ENCODE assay signal across 2 cellular contexts in genomic region chr22:27130949-27131745, GRCh38.
TF ChIP-seq lines count a peak whose summit lies in the region.

No MANE protein-coding gene starts in this region.

TF ChIP-seq in A549, 52 proteins besides CTCF, POLR2A, EP300 and RAD21 (continued from another document):
- TF ChIP-seq MAZ (IDR thresholded peaks at IDR 0.05; ENCODE audit: borderline replicate concordance, low read depth, low read length) (no peak), TFCP2L1 (CRISPR knock-in tag; IDR thresholded peaks at IDR 0.05) (no peak), HMGXB4 (CRISPR knock-in tag; IDR thresholded peaks at IDR 0.05; ENCODE audit: borderline replicate concordance) (no peak), NPAS2 (CRISPR knock-in tag; IDR thresholded peaks at IDR 0.05; ENCODE audit: borderline replicate concordance) (no peak), BHLHE40 (IDR thresholded peaks at IDR 0.05; ENCODE audit: low read depth, low read length) (no peak), MYC (IDR thresholded peaks at IDR 0.05; ENCODE audit: borderline replicate concordance, low read length) (no peak), PHF8 (IDR thresholded peaks at IDR 0.05; ENCODE audit: borderline replicate concordance, low read depth) (no peak), ZSCAN20 (CRISPR knock-in tag; IDR thresholded peaks at IDR 0.05) (no peak)

TF ChIP-seq in HEK293, 187 proteins besides CTCF, POLR2A, EP300 and RAD21 (continued from another document):
- TF ChIP-seq ATF2 (tag by site-specific recombination; IDR thresholded peaks at IDR 0.05; ENCODE audit: low read depth) (no peak), ZNF830 (tag by site-specific recombination; IDR thresholded peaks at IDR 0.05; ENCODE audit: low read depth) (no peak), SP7 (tag by site-specific recombination; IDR thresholded peaks at IDR 0.05) (peak; percentile 53; the same call in 1 of the 2 replicates)
